ENCODE assay signal across 9 cellular contexts in the genomic region with DNA sequence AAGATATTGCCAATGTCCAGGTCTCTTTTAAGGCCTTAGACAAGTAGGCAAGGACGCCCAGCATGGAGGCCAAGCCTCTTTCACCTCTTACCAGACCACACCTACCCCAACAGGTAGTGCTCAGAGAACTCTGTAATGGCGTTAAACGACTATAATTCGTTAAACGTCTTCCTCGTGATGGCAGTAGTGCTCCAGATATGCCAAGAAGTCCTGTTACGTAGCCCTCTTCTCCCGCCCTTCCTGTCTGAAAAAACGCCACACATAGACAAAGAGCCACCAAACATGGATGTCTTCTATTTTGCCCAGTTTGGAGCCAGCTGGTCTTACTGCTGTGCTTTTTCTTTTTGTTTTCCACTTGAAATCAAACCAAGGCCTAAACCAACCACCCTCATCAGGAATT.
DNase-seq lines count a peak whose midpoint lies in the region; ATAC-seq, FAIRE-seq and TF ChIP-seq lines count a peak whose summit lies in the region.
"Had no signal": no experiment of that assay in that cellular context is flagged by ENCODE, and none has a peak within 500 bp of the region (broad histone marks: within the 10 kb centered on the region; RNA-seq: fewer than 3 reads in every experiment).

No MANE protein-coding gene starts in this region.

- no peak for TF ChIP-seq CTCF in astrocyte of the cerebellum (IDR thresholded peaks at IDR 0.05; ENCODE audit: low read depth, low read length, missing control alignments)

- in situ Hi-C loops in astrocyte of the cerebellum (cut with HindIII; ENCODE audit: low sequenced_read_pairs) = no loop called here

- DNase-seq in astrocyte of the cerebellum (ENCODE audit: low read depth) (peak; percentile 74), urothelium cell line (ENCODE audit: low spot score) (no peak), NCI-H2107 treated with DMSO at 0.1 percent for 48 hours (lab: John Stamatoyannopoulos, UW; ENCODE audit: unreplicated experiment) (no peak)
- peak; percentile 64 for DNase-seq in natural killer cell treated with Interleukin-12 subunit alpha and Interleukin-12 subunit beta and Interleukin-15 and Interleukin-18, amount 100 ng/mL, for 72 hours (ENCODE audit: low spot score)
- DNase-seq: cortex of kidney had no signal

- H3K27ac Mint-ChIP-seq in natural killer cell treated with Interleukin-12 subunit alpha and Interleukin-12 subunit beta and Interleukin-15 and Interleukin-18, amount 100 ng/mL, for 72 hours = peak overlapping the region in 1 of 2 donors; percentile 63
- H3K27ac Mint-ChIP-seq in activated T-helper 17 cell treated with anti-CD3 and anti-CD28 coated beads, Interleukin-2, amount 50 U/mL, for 72 hours = no peak overlapping the region

- FAIRE-seq in urothelium cell line (lab: Jason Lieb, UNC) = no peak

- no peaks in the 10 kb centered on the region for H3K9me3 Mint-ChIP-seq in natural killer cell treated with Interleukin-12 subunit alpha and Interleukin-12 subunit beta and Interleukin-15 and Interleukin-18, amount 100 ng/mL, for 72 hours
- no peaks in the 10 kb centered on the region for H3K9me3 Mint-ChIP-seq in activated T-helper 17 cell treated with anti-CD3 and anti-CD28 coated beads, Interleukin-2, amount 50 U/mL, for 72 hours

- no peak overlapping the region for H3K4me3 ChIP-seq in astrocyte of the cerebellum (ENCODE audit: low read depth, low read length)

- ATAC-seq in GM18517 (IDR thresholded peaks at IDR 0.05; ENCODE audit: unreplicated experiment) (peak; percentile 77), HG03097 (IDR thresholded peaks at IDR 0.05; ENCODE audit: low FRiP score, unreplicated experiment) (peak; percentile 83), HG02610 (IDR thresholded peaks at IDR 0.05; ENCODE audit: unreplicated experiment) (no peak)
- ATAC-seq in natural killer cell treated with Interleukin-12 subunit alpha and Interleukin-12 subunit beta and Interleukin-15 and Interleukin-18, amount 100 ng/mL, for 72 hours = peak in 1 of 2 donors; percentile 78
- ATAC-seq in activated T-helper 17 cell treated with anti-CD3 and anti-CD28 coated beads, Interleukin-2, amount 50 U/mL, for 72 hours (replicated peaks) = no peak

- no peaks in the 10 kb centered on the region for H3K27me3 Mint-ChIP-seq in natural killer cell treated with Interleukin-12 subunit alpha and Interleukin-12 subunit beta and Interleukin-15 and Interleukin-18, amount 100 ng/mL, for 72 hours
- H3K27me3 Mint-ChIP-seq in activated T-helper 17 cell treated with anti-CD3 and anti-CD28 coated beads, Interleukin-2, amount 50 U/mL, for 72 hours = no peaks in the 10 kb centered on the region

- no peaks in the 10 kb centered on the region for H3K36me3 Mint-ChIP-seq in natural killer cell treated with Interleukin-12 subunit alpha and Interleukin-12 subunit beta and Interleukin-15 and Interleukin-18, amount 100 ng/mL, for 72 hours
- H3K36me3 Mint-ChIP-seq in activated T-helper 17 cell treated with anti-CD3 and anti-CD28 coated beads, Interleukin-2, amount 50 U/mL, for 72 hours (ENCODE audit: low read depth) = no peaks in the 10 kb centered on the region

- no peak overlapping the region for H3K4me3 Mint-ChIP-seq in natural killer cell treated with Interleukin-12 subunit alpha and Interleukin-12 subunit beta and Interleukin-15 and Interleukin-18, amount 100 ng/mL, for 72 hours
- H3K4me3 Mint-ChIP-seq in activated T-helper 17 cell treated with anti-CD3 and anti-CD28 coated beads, Interleukin-2, amount 50 U/mL, for 72 hours = no peak overlapping the region

- H3K4me1 Mint-ChIP-seq in natural killer cell treated with Interleukin-12 subunit alpha and Interleukin-12 subunit beta and Interleukin-15 and Interleukin-18, amount 100 ng/mL, for 72 hours (ENCODE audit: low read depth in 2 of 2) = peaks cover 0 to 6% of the 10 kb centered on the region in 2 donors
- H3K4me1 Mint-ChIP-seq in activated T-helper 17 cell treated with anti-CD3 and anti-CD28 coated beads, Interleukin-2, amount 50 U/mL, for 72 hours = no peaks in the 10 kb centered on the region

Comparison
In these comparisons a context has a peak if more than half of its experiments do, and no peak if none do; other contexts are left out.
1. ATAC-seq: peak in GM18517 (single experiment) and HG03097 (single experiment); none in activated T-helper 17 cell treated with anti-CD3 and anti-CD28 coated beads, Interleukin-2, amount 50 U/mL, for 72 hours (single experiment) and HG02610 (single experiment).
2. DNase-seq: peak in astrocyte of the cerebellum (single experiment) and natural killer cell treated with Interleukin-12 subunit alpha and Interleukin-12 subunit beta and Interleukin-15 and Interleukin-18, amount 100 ng/mL, for 72 hours (single experiment); none in urothelium cell line (single experiment) and NCI-H2107 treated with DMSO at 0.1 percent for 48 hours (single experiment).